Comparison of ENCODE assay signal across 8 cellular contexts in the genomic region with DNA sequence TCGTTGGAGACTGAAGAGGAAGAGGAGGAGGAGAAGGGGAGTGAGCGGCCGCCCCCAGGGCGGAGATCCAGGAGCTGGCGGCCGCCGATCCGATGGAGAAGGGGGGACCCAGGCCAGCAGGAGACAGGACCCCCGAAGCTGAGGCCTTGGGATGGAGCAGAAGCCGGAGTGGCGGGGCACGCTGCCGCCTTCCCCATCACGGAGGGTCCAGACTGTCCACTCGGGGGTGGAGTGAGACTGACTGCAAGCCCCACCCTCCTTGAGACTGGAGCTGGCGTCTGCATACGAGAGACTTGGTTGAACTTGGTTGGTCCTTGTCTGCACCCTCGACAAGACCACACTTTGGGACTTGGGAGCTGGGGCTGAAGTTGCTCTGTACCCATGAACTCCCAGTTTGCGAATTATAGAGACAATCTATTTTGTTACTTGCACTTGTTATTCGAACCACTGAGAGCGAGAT. TPM values are rescaled to one million over a fixed set of nuclear protein-coding genes. Genes with fewer than 3 reads are reported as not detected.
DNase-seq lines count a peak whose midpoint lies in the region; ATAC-seq and FAIRE-seq lines count a peak whose summit lies in the region.

No MANE protein-coding gene starts in this region.

- H3K4me3 Mint-ChIP-seq in T-helper 2 cell treated with Interferon-gamma antibody and Interleukin-4, amounts not matched to agents 5 μg/mL and 100 μg/mL, for 36 hours: peak overlapping the region; percentile 100

- H3K27ac Mint-ChIP-seq in T-helper 2 cell treated with Interferon-gamma antibody and Interleukin-4, amounts not matched to agents 5 μg/mL and 100 μg/mL, for 36 hours: peak overlapping the region; percentile 72

- DNase-seq in GM18507 (ENCODE audit: extremely low spot score, insufficient read length, low read depth) (no peak), mucosa of gallbladder (ENCODE audit: low spot score) (peak; percentile 25), ureter (ENCODE audit: low spot score) (no peak), SK-N-DZ (ENCODE audit: low spot score) (no peak), SHP77 (lab: John Stamatoyannopoulos, UW) (no peak)
- DNase-seq in T-helper 2 cell treated with Interferon-gamma antibody and Interleukin-4, amounts not matched to agents 5 μg/mL and 100 μg/mL, for 36 hours (ENCODE audit: low spot score): peak; percentile 46
- peak; percentile 13 for DNase-seq in effector CD8-positive, alpha-beta T cell (lab: John Stamatoyannopoulos, UW)

- no peaks in the 10 kb centered on the region for H3K9me3 Mint-ChIP-seq in T-helper 2 cell treated with Interferon-gamma antibody and Interleukin-4, amounts not matched to agents 5 μg/mL and 100 μg/mL, for 36 hours

- no peak for ATAC-seq in GM21360 (IDR thresholded peaks at IDR 0.05; ENCODE audit: unreplicated experiment)

- H3K4me1 Mint-ChIP-seq in T-helper 2 cell treated with Interferon-gamma antibody and Interleukin-4, amounts not matched to agents 5 μg/mL and 100 μg/mL, for 36 hours (ENCODE audit: low read depth): peaks cover 11% of the 10 kb centered on the region

- H3K36me3 Mint-ChIP-seq in T-helper 2 cell treated with Interferon-gamma antibody and Interleukin-4, amounts not matched to agents 5 μg/mL and 100 μg/mL, for 36 hours (ENCODE audit: low read depth): peaks cover 26% of the 10 kb centered on the region

- peaks cover 2% of the 10 kb centered on the region for H3K27me3 Mint-ChIP-seq in T-helper 2 cell treated with Interferon-gamma antibody and Interleukin-4, amounts not matched to agents 5 μg/mL and 100 μg/mL, for 36 hours (ENCODE audit: low read depth)

- FAIRE-seq in GM18507 (lab: Jason Lieb, UNC): peak; percentile 44

RNA-seq across cellular contexts. Expression of a gene that starts 1.8 kb away (rescaled TPM):
- total RNA-seq in mucosa of gallbladder: 59.8 TPM
- total RNA-seq in ureter: 55.3 TPM
- polyA plus RNA-seq in SK-N-DZ (2014; cell fraction: cytosol; rRNA removed): 0.32 TPM in 1 of 2 replicates, not detected in the other
- polyA plus RNA-seq in SK-N-DZ (2014; cell fraction: nucleus; rRNA removed): not detected in 2 replicates

RNA-seq across cellular contexts. Expression of a gene that starts 21.0 kb away (rescaled TPM):
- total RNA-seq in mucosa of gallbladder (23.9 TPM), ureter (27.5 TPM)
- polyA plus RNA-seq in SK-N-DZ (2014; cell fraction: cytosol; rRNA removed): 86.8 and 135 TPM in 2 replicates
- polyA plus RNA-seq in SK-N-DZ (2014; cell fraction: nucleus; rRNA removed): 69.3 and 77.1 TPM in 2 replicates

RNA-seq across cellular contexts. Expression of a gene that starts 50.4 kb away (rescaled TPM):
- 76.4 TPM for total RNA-seq in mucosa of gallbladder
- 87.0 TPM for total RNA-seq in ureter
- 74.0 and 74.4 TPM in 2 replicates for polyA plus RNA-seq in SK-N-DZ (2014; cell fraction: cytosol; rRNA removed)
- 50.3 and 54.7 TPM in 2 replicates for polyA plus RNA-seq in SK-N-DZ (2014; cell fraction: nucleus; rRNA removed)

Comparison
In these comparisons a context has a peak if more than half of its experiments do, and no peak if none do; other contexts are left out.
1. DNase-seq: peak in T-helper 2 cell treated with Interferon-gamma antibody and Interleukin-4, amounts not matched to agents 5 μg/mL and 100 μg/mL, for 36 hours (single experiment), effector CD8-positive, alpha-beta T cell (single experiment) and mucosa of gallbladder (single experiment); none in GM18507 (single experiment), ureter (single experiment), SK-N-DZ (single experiment) and SHP77 (0 of 2).